In the genomic region with DNA sequence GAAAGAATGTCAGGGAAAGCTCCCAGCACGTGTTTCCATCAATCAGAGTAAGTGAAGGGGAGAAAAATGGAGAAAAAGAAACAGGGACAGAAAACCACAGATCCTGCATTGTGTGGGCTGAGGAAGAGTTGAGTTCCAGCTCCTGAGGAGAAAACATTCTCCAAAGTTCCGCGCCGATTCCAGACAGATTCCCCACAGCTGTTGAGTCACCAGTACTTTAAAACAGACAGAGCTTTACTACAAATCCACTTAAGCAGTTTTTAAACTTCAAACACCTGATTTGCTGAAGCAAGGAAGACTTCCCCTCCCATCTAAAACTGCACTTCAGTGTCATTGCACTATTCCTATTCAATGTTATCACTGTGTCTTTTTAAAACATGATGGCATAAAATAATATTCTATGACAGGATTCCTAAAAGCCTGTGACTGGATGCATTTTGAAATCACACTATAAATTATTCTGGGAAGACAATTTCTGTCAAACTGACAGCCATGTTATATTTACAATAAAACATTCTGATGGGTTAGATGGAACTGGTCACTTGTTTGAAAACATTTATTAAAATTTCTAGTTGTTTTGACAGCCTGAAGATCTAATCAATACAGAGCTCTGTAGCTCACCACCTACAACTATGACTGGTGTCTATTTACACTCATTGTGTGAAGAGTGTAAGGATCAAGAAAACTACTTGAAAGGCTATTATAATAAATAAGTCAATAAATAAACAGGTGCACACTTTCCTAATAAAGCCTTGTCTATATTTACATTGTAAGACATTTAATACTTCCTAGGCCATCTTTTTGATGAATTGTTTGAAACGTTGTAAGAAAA, we compare ENCODE assay signal across 9 cellular contexts. TPM values are rescaled to one million over a fixed set of nuclear protein-coding genes. Genes with fewer than 3 reads are reported as not detected.
DNase-seq lines count a peak whose midpoint lies in the region; ATAC-seq and TF ChIP-seq lines count a peak whose summit lies in the region.
"Had no signal": no experiment of that assay in that cellular context is flagged by ENCODE, and none has a peak within 500 bp of the region (broad histone marks: within the 10 kb centered on the region; RNA-seq: fewer than 3 reads in every experiment).

No MANE protein-coding gene starts in this region.

- TF ChIP-seq CTCF in foreskin fibroblast (IDR thresholded peaks at IDR 0.05; ENCODE audit: low read depth, low read length) (no peak), RWPE1 (conservative IDR thresholded peaks at IDR 0.05; ENCODE audit: low read depth) (no peak)

- peak; percentile 77 for DNase-seq in EH (ENCODE audit: low read depth)
- peak; percentile 84 for DNase-seq in RPMI7951 (ENCODE audit: low read depth)
- DNase-seq in foreskin fibroblast: peak; percentile 36 to 70
- DNase-seq in pons (ENCODE audit: low spot score): peak; percentile 77
- DNase-seq in 8988T: no peak
- no peak for DNase-seq in NCI-H2227 (lab: John Stamatoyannopoulos, UW; ENCODE audit: unreplicated experiment)
- DNase-seq in RWPE1 (ENCODE audit: low spot score): no peak
- DNase-seq: DMS153 had no signal

- POLR2A ChIA-PET in RWPE1 (lab: Yijun Ruan, JAX; ENCODE audit: low non-redundant PET): no interaction called here

- CTCF ChIA-PET in RWPE1 (lab: Yijun Ruan, JAX): interaction anchor here (0.6 kb wide), 1 partner anchor 628 kb away, joined by 3 read pairs; no protein-coding TSS in a partner anchor

- no peak for ATAC-seq in HG03378 (IDR thresholded peaks at IDR 0.05; ENCODE audit: unreplicated experiment)

- peak overlapping the region; percentile 31 to 44 for H3K4me3 ChIP-seq in foreskin fibroblast (ENCODE audit: low read depth in 1 of 2, low read length in 2 of 2)

- H3K27ac ChIP-seq in RWPE1: no peak overlapping the region

RNA-seq across cellular contexts. Expression of gene TCF4, which starts 40.9 kb away (rescaled TPM):
- total RNA-seq in RPMI7951 (2014; rRNA removed; shearing (Covaris generic)): 66.5 and 89.8 TPM in 2 replicates

Comparison
In these comparisons a context has a peak if more than half of its experiments do, and no peak if none do; other contexts are left out.
1. DNase-seq: peak in EH (single experiment), RPMI7951 (single experiment), foreskin fibroblast (2 of 2) and pons (single experiment); none in 8988T (single experiment), NCI-H2227 (single experiment) and RWPE1 (single experiment).